ENCODE assay signal across 23 cellular contexts in genomic region chr5:158559643-158560042, GRCh38.
DNase-seq lines count a peak whose midpoint lies in the region; ATAC-seq, FAIRE-seq and TF ChIP-seq lines count a peak whose summit lies in the region.
"Had no signal": no experiment of that assay in that cellular context is flagged by ENCODE, and none has a peak within 500 bp of the region (broad histone marks: within the 10 kb centered on the region; RNA-seq: fewer than 3 reads in every experiment).

No MANE protein-coding gene starts in this region.

- no peaks in the 10 kb centered on the region for H4K20me1 ChIP-seq in osteoblast (ENCODE audit: insufficient read depth, low read length)

- H3K9me3 ChIP-seq in osteoblast (ENCODE audit: low read depth, low read length) (no peaks in the 10 kb centered on the region), mesenchymal stem cell (ENCODE audit: control insufficient read depth, low read length) (peaks cover 6% of the 10 kb centered on the region), pancreas (no peaks in the 10 kb centered on the region)
- H3K9me3 ChIP-seq: adrenal gland had no signal

- no peak overlapping the region for H2BK120ac ChIP-seq in mesenchymal stem cell (ENCODE audit: low read depth, low read length)

- H3K79me1 ChIP-seq in mesenchymal stem cell (replicated peaks; ENCODE audit: low read length, poor library complexity, severe bottlenecking) = no peaks in the 10 kb centered on the region

- 98% methylated on average over 7 of the region's 7 CpGs for WGBS in mesenchymal stem cell
- 93 to 94% methylated on average over 7 of the region's 7 CpGs for WGBS in pancreas, 2 donors

- H3K4me3 ChIP-seq in osteoblast (ENCODE audit: insufficient read depth, low read length) = no peak overlapping the region
- no peak overlapping the region for H3K4me3 ChIP-seq in mesenchymal stem cell (ENCODE audit: insufficient read depth in 1 of 2, low read depth in 1 of 2, low read length in 2 of 2)
- no peak overlapping the region for H3K4me3 ChIP-seq in pancreas
- H3K4me3 ChIP-seq: adrenal gland had no signal

- intact Hi-C loops in pancreas (cut with DNase I) = no loop called here

- DNase-seq in osteoblast (ENCODE audit: insufficient read length, low spot score, missing footprints) = no peak
- DNase-seq in mesenchymal stem cell = no peak
- DNase-seq in inferior parietal cortex (ENCODE audit: extremely low spot score) = no peak
- no peak for DNase-seq in NK-92 treated with Interleukin-12 subunit alpha and Interleukin-12 subunit beta, amount 100 ng/mL, for 24 hours (lab: John Stamatoyannopoulos, UW)
- no peak for DNase-seq in pancreas
- DNase-seq: activated CD4-positive, alpha-beta T cell treated with anti-CD3 and anti-CD28 coated beads, Interleukin-2, amount 10 ng/mL, durations not matched to agents 24 days and 14 days; activated T-cell treated with anti-CD3 and anti-CD28 coated beads, Interleukin-2, amount 50 U/mL, for 1 hour; adrenal gland; cerebellar nuclear complex; DND-41; KG1; NCI-H446 treated with DMSO at 0.1 percent for 48 hours; small intestine; T-cell had no signal

- H2AK5ac ChIP-seq in mesenchymal stem cell (ENCODE audit: low read length, severe bottlenecking) = no peak overlapping the region

- H3K18ac ChIP-seq in mesenchymal stem cell (ENCODE audit: low read depth in 1 of 2, low read length in 2 of 2) = no peak overlapping the region

- no peak overlapping the region for H2BK12ac ChIP-seq in mesenchymal stem cell (ENCODE audit: low read length in 2 of 2)

- no peak overlapping the region for H2BK15ac ChIP-seq in mesenchymal stem cell (ENCODE audit: low read depth, poor library complexity, severe bottlenecking)

- H3K27me3 ChIP-seq in osteoblast (ENCODE audit: insufficient read depth, low read length) (peaks cover 3% of the 10 kb centered on the region), mesenchymal stem cell (ENCODE audit: control insufficient read depth in 1 of 2, insufficient read depth in 1 of 2, low read length in 2 of 2) (no peaks in the 10 kb centered on the region), pancreas (no peaks in the 10 kb centered on the region)
- H3K27me3 ChIP-seq: adrenal gland had no signal

- H3K79me2 ChIP-seq in osteoblast (ENCODE audit: insufficient read depth, low read length) = no peaks in the 10 kb centered on the region

- ATAC-seq in GM19043 (IDR thresholded peaks at IDR 0.05; ENCODE audit: low read depth, unreplicated experiment) = peak; percentile 55
- ATAC-seq in GM21786 (IDR thresholded peaks at IDR 0.05; ENCODE audit: unreplicated experiment) = peak; percentile 62
- ATAC-seq in HG03439 (IDR thresholded peaks at IDR 0.05; ENCODE audit: unreplicated experiment) = peak; percentile 42
- no peak for ATAC-seq in pancreas
- ATAC-seq: Panc1, T-cell had no signal

- H3K36me3 ChIP-seq in osteoblast (ENCODE audit: insufficient read depth, low read length) (no peaks in the 10 kb centered on the region), mesenchymal stem cell (ENCODE audit: control insufficient read depth in 1 of 2, insufficient read depth in 2 of 2, low read depth in 1 of 2, low read length in 2 of 2) (no peaks in the 10 kb centered on the region), pancreas (no peaks in the 10 kb centered on the region)
- H3K36me3 ChIP-seq: adrenal gland had no signal

- no peak overlapping the region for H4K8ac ChIP-seq in mesenchymal stem cell (ENCODE audit: low read length)

- no peak overlapping the region for H2AFZ ChIP-seq in osteoblast (ENCODE audit: low read length)
- H2AFZ ChIP-seq in mesenchymal stem cell (ENCODE audit: low read depth, low read length) = no peak overlapping the region

- peaks cover 10% of the 10 kb centered on the region for H3K4me1 ChIP-seq in osteoblast (ENCODE audit: insufficient read depth, low read length)
- peaks cover 3% of the 10 kb centered on the region for H3K4me1 ChIP-seq in mesenchymal stem cell (ENCODE audit: control insufficient read depth, insufficient read depth, low read depth, low read length)
- no peaks in the 10 kb centered on the region for H3K4me1 ChIP-seq in pancreas
- H3K4me1 ChIP-seq: adrenal gland had no signal

- H3K23ac ChIP-seq in mesenchymal stem cell (ENCODE audit: low read length in 2 of 2) = no peak overlapping the region

- TF ChIP-seq CTCF in osteoblast (IDR thresholded peaks at IDR 0.05; ENCODE audit: extremely low read depth, low read depth, low read length) (no peak), pancreas (IDR thresholded peaks at IDR 0.05) (no peak)

- FAIRE-seq in pancreas (lab: Jason Lieb, UNC) = no peak
- FAIRE-seq: endometrium, frontal cortex, H1, islet of Langerhans, small intestine had no signal

- no peak overlapping the region for H4K91ac ChIP-seq in mesenchymal stem cell (ENCODE audit: low read length)

- H2BK5ac ChIP-seq in mesenchymal stem cell (ENCODE audit: low read depth, low read length, poor library complexity, severe bottlenecking) = no peak overlapping the region

- H3K4ac ChIP-seq in mesenchymal stem cell (ENCODE audit: low read depth in 1 of 2, low read length in 2 of 2) = no peak overlapping the region

- H3K9ac ChIP-seq in mesenchymal stem cell (ENCODE audit: low read length) = no peak overlapping the region

- H3K27ac ChIP-seq in osteoblast (ENCODE audit: low read depth, low read length) (no peak overlapping the region), mesenchymal stem cell (ENCODE audit: low read length, poor library complexity, severe bottlenecking) (no peak overlapping the region), pancreas (no peak overlapping the region)
- H3K27ac ChIP-seq: adrenal gland, C4-2B had no signal

- H3K14ac ChIP-seq in mesenchymal stem cell (ENCODE audit: low read length in 2 of 2) = no peak overlapping the region

- H3K4me2 ChIP-seq in osteoblast (ENCODE audit: insufficient read depth, low read length) = peak overlapping the region; percentile 71
- no peak overlapping the region for H3K4me2 ChIP-seq in mesenchymal stem cell (ENCODE audit: low read length, poor library complexity, severe bottlenecking)

Comparison
In these comparisons a context has a peak if more than half of its experiments do, and no peak if none do; other contexts are left out.
1. ATAC-seq: peak in GM19043 (single experiment), GM21786 (single experiment) and HG03439 (single experiment); none in pancreas (0 of 4).